In the genomic region with DNA sequence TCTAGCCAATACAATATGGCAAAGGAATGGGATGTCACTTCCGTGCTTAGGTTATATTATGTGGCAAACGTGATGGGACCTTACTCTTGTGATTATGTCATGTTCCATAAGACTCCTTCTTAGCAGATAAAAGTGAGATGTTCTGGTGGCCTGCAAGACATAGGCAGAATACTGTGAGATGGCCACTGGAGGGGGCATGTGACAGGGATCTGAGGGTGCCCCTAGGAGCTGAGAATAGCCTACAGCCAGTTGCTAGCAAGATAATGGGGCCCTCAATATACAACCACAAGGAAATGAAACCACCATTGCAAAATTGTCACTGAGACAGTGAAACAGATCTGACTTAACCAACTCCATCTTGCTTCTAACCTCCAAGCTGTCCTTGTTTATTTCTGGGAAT, we compare ENCODE assay signal across 22 cellular contexts.
DNase-seq lines count a peak whose midpoint lies in the region; ATAC-seq and TF ChIP-seq lines count a peak whose summit lies in the region.
"Had no signal": no experiment of that assay in that cellular context is flagged by ENCODE, and none has a peak within 500 bp of the region (broad histone marks: within the 10 kb centered on the region; RNA-seq: fewer than 3 reads in every experiment).

No MANE protein-coding gene starts in this region.

- peaks cover 2% of the 10 kb centered on the region for H3K4me1 Mint-ChIP-seq in activated naive CD8-positive, alpha-beta T cell treated with anti-CD3 and anti-CD28 coated beads, Interleukin-2, amount 10 ng/mL, durations not matched to agents 7 days and 5 days
- peaks cover 7% of the 10 kb centered on the region for H3K4me1 Mint-ChIP-seq in activated naive CD8-positive, alpha-beta T cell treated with anti-CD3 and anti-CD28 coated beads, Interleukin-2, amount 50 U/mL, for 24 hours
- H3K4me1 Mint-ChIP-seq in HFFc6 (ENCODE audit: low read depth), result peaks cover 25% of the 10 kb centered on the region
- no peaks in the 10 kb centered on the region for H3K4me1 Mint-ChIP-seq in central memory CD8-positive, alpha-beta T cell
- peaks cover 0 to 27% (median 13%) of the 10 kb centered on the region in 7 donors for H3K4me1 Mint-ChIP-seq in naive thymus-derived CD4-positive, alpha-beta T cell
- H3K4me1 Mint-ChIP-seq: activated B cell treated with CpG ODN at 0.5 μM for 24 hours; activated T-helper 17 cell treated with anti-CD3 and anti-CD28 coated beads, Interleukin-2, amount 50 U/mL, for 72 hours; naive B cell had no signal

- H3K36me3 ChIP-seq in naive thymus-derived CD4-positive, alpha-beta T cell (ENCODE audit: control insufficient read depth in 2 of 3, insufficient read depth in 3 of 3, low read length in 3 of 3), result no peaks in the 10 kb centered on the region

- peaks cover 6% of the 10 kb centered on the region for H3K9me3 Mint-ChIP-seq in activated naive CD8-positive, alpha-beta T cell treated with anti-CD3 and anti-CD28 coated beads, Interleukin-2, amount 10 ng/mL, durations not matched to agents 7 days and 5 days
- peaks cover 5% of the 10 kb centered on the region for H3K9me3 Mint-ChIP-seq in activated naive CD8-positive, alpha-beta T cell treated with anti-CD3 and anti-CD28 coated beads, Interleukin-2, amount 50 U/mL, for 24 hours
- H3K9me3 Mint-ChIP-seq in HFFc6, result peaks cover 9% of the 10 kb centered on the region
- H3K9me3 Mint-ChIP-seq in central memory CD8-positive, alpha-beta T cell, result no peaks in the 10 kb centered on the region
- peaks cover 0 to 20% (median 9%) of the 10 kb centered on the region in 11 donors for H3K9me3 Mint-ChIP-seq in naive thymus-derived CD4-positive, alpha-beta T cell

- no peaks in the 10 kb centered on the region for H3K27me3 ChIP-seq in naive thymus-derived CD4-positive, alpha-beta T cell (ENCODE audit: control insufficient read depth in 2 of 2, insufficient read depth in 2 of 2, low read length in 2 of 2)

- no peak overlapping the region for H3K27ac Mint-ChIP-seq in activated naive CD8-positive, alpha-beta T cell treated with anti-CD3 and anti-CD28 coated beads, Interleukin-2, amount 10 ng/mL, durations not matched to agents 7 days and 5 days
- H3K27ac Mint-ChIP-seq in activated naive CD8-positive, alpha-beta T cell treated with anti-CD3 and anti-CD28 coated beads, Interleukin-2, amount 50 U/mL, for 24 hours, result no peak overlapping the region
- H3K27ac Mint-ChIP-seq in HFFc6, result no peak overlapping the region
- no peak overlapping the region for H3K27ac Mint-ChIP-seq in central memory CD8-positive, alpha-beta T cell (ENCODE audit: low read depth)
- H3K27ac Mint-ChIP-seq in naive thymus-derived CD4-positive, alpha-beta T cell, result no peak overlapping the region
- H3K27ac Mint-ChIP-seq: activated B cell treated with CpG ODN at 0.5 μM for 24 hours; activated T-helper 17 cell treated with anti-CD3 and anti-CD28 coated beads, Interleukin-2, amount 50 U/mL, for 72 hours; CD4-positive, alpha-beta memory T cell; naive B cell had no signal

- CTCF ChIA-PET in naive thymus-derived CD4-positive, alpha-beta T cell (lab: Charles Lee), result interaction anchor here (1.0 kb wide), 1 partner anchor 10 kb away, joined by 3 read pairs; no protein-coding TSS in a partner anchor

- peaks cover 0 to 7% of the 10 kb centered on the region in 2 donors for H3K4me1 ChIP-seq in naive thymus-derived CD4-positive, alpha-beta T cell (ENCODE audit: control insufficient read depth in 2 of 2, insufficient read depth in 2 of 2, low read length in 2 of 2)

- POLR2A ChIA-PET in activated naive CD8-positive, alpha-beta T cell treated with anti-CD3 and anti-CD28 coated beads, Interleukin-2, amount 10 ng/mL, durations not matched to agents 7 days and 5 days (lab: Charles Lee), result no interaction called here
- POLR2A ChIA-PET in naive thymus-derived CD4-positive, alpha-beta T cell (lab: Charles Lee), result interaction anchor here (0.6 kb wide), 1 partner anchor 14 kb away, joined by 4 read pairs; no protein-coding TSS in a partner anchor

- TF ChIP-seq CTCF in HFFc6 (IDR thresholded peaks at IDR 0.05), result peak; percentile 24

- no peak overlapping the region for H3K4me3 ChIP-seq in naive thymus-derived CD4-positive, alpha-beta T cell (ENCODE audit: low read length)
- H3K4me3 ChIP-seq: lung had no signal

- no peaks in the 10 kb centered on the region for H3K27me3 Mint-ChIP-seq in activated naive CD8-positive, alpha-beta T cell treated with anti-CD3 and anti-CD28 coated beads, Interleukin-2, amount 10 ng/mL, durations not matched to agents 7 days and 5 days
- no peaks in the 10 kb centered on the region for H3K27me3 Mint-ChIP-seq in activated naive CD8-positive, alpha-beta T cell treated with anti-CD3 and anti-CD28 coated beads, Interleukin-2, amount 50 U/mL, for 24 hours
- no peaks in the 10 kb centered on the region for H3K27me3 Mint-ChIP-seq in HFFc6 (ENCODE audit: insufficient read depth)
- no peaks in the 10 kb centered on the region for H3K27me3 Mint-ChIP-seq in central memory CD8-positive, alpha-beta T cell
- H3K27me3 Mint-ChIP-seq in naive thymus-derived CD4-positive, alpha-beta T cell, result no peaks in the 10 kb centered on the region
- H3K27me3 Mint-ChIP-seq: activated B cell treated with CpG ODN at 0.5 μM for 24 hours; activated T-helper 17 cell treated with anti-CD3 and anti-CD28 coated beads, Interleukin-2, amount 50 U/mL, for 72 hours; CD4-positive, alpha-beta memory T cell; naive B cell had no signal

- ATAC-seq in activated naive CD8-positive, alpha-beta T cell treated with anti-CD3 and anti-CD28 coated beads, Interleukin-2, amount 10 ng/mL, durations not matched to agents 7 days and 5 days (ENCODE audit: low read depth), result peak; percentile 67
- ATAC-seq in activated naive CD8-positive, alpha-beta T cell treated with anti-CD3 and anti-CD28 coated beads, Interleukin-2, amount 50 U/mL, for 24 hours, result no peak
- peak; percentile 52 for ATAC-seq in central memory CD8-positive, alpha-beta T cell (replicated peaks; ENCODE audit: extremely low read depth, poor library complexity, severe bottlenecking)
- ATAC-seq in naive thymus-derived CD4-positive, alpha-beta T cell, result peak; percentile 53
- ATAC-seq: activated T-helper 17 cell treated with anti-CD3 and anti-CD28 coated beads, Interleukin-2, amount 50 U/mL, for 72 hours had no signal

- peaks cover 0 to 2% (median 0%) of the 10 kb centered on the region in 3 experiments for H3K9me3 ChIP-seq in naive thymus-derived CD4-positive, alpha-beta T cell (ENCODE audit: control insufficient read depth in 2 of 3, low read length in 3 of 3)

- no peak overlapping the region for H3K4me3 Mint-ChIP-seq in activated naive CD8-positive, alpha-beta T cell treated with anti-CD3 and anti-CD28 coated beads, Interleukin-2, amount 10 ng/mL, durations not matched to agents 7 days and 5 days
- no peak overlapping the region for H3K4me3 Mint-ChIP-seq in activated naive CD8-positive, alpha-beta T cell treated with anti-CD3 and anti-CD28 coated beads, Interleukin-2, amount 50 U/mL, for 24 hours
- no peak overlapping the region for H3K4me3 Mint-ChIP-seq in HFFc6
- no peak overlapping the region for H3K4me3 Mint-ChIP-seq in central memory CD8-positive, alpha-beta T cell
- no peak overlapping the region for H3K4me3 Mint-ChIP-seq in naive thymus-derived CD4-positive, alpha-beta T cell
- H3K4me3 Mint-ChIP-seq: activated B cell treated with CpG ODN at 0.5 μM for 24 hours; activated T-helper 17 cell treated with anti-CD3 and anti-CD28 coated beads, Interleukin-2, amount 50 U/mL, for 72 hours; CD4-positive, alpha-beta memory T cell; naive B cell had no signal

- intact Hi-C loops in naive thymus-derived CD4-positive, alpha-beta T cell (cut with micrococcal nuclease), result loop anchor here in 1 of 2 donors (1.0 kb wide), 1 partner anchor 141 kb away; no protein-coding TSS in a partner anchor

- DNase-seq in activated naive CD8-positive, alpha-beta T cell treated with anti-CD3 and anti-CD28 coated beads, Interleukin-2, amount 10 ng/mL, durations not matched to agents 7 days and 5 days, result no peak
- DNase-seq in activated naive CD8-positive, alpha-beta T cell treated with anti-CD3 and anti-CD28 coated beads, Interleukin-2, amount 50 U/mL, for 24 hours, result no peak
- DNase-seq in HFFc6, result no peak
- no peak for DNase-seq in central memory CD8-positive, alpha-beta T cell (ENCODE audit: low spot score in 2 of 2)
- no peak for DNase-seq in naive thymus-derived CD4-positive, alpha-beta T cell
- DNase-seq in MV-4-11 (lab: John Stamatoyannopoulos, UW), result no peak
- DNase-seq in GM19240 (ENCODE audit: insufficient read length, low spot score), result no peak
- DNase-seq in SW 1271 (lab: John Stamatoyannopoulos, UW), result no peak
- DNase-seq: activated B cell treated with CpG ODN at 0.5 μM for 24 hours; amniotic stem cell; CD4-positive, alpha-beta memory T cell; head of caudate nucleus; MM.1S; naive B cell; NCI-H187 treated with DMSO at 0.1 percent for 48 hours; NCI-H446 treated with DMSO at 0.1 percent for 48 hours; posterior cingulate gyrus; SHP77 treated with DMSO at 0.1 percent for 48 hours; stimulated activated CD4-positive, alpha-beta T cell treated with anti-CD3 and anti-CD28 coated beads, Interleukin-4, amount 100 ng/mL, for 1 hour; substantia nigra had no signal

- H3K27ac ChIP-seq in naive thymus-derived CD4-positive, alpha-beta T cell (ENCODE audit: low read depth, low read length), result no peak overlapping the region

- peaks cover 6% of the 10 kb centered on the region for H3K36me3 Mint-ChIP-seq in activated naive CD8-positive, alpha-beta T cell treated with anti-CD3 and anti-CD28 coated beads, Interleukin-2, amount 10 ng/mL, durations not matched to agents 7 days and 5 days
- no peaks in the 10 kb centered on the region for H3K36me3 Mint-ChIP-seq in activated naive CD8-positive, alpha-beta T cell treated with anti-CD3 and anti-CD28 coated beads, Interleukin-2, amount 50 U/mL, for 24 hours (ENCODE audit: low read depth)
- peaks cover 6% of the 10 kb centered on the region; the same call in 1 of the 2 replicates for H3K36me3 Mint-ChIP-seq in HFFc6 (ENCODE audit: low read depth)
- H3K36me3 Mint-ChIP-seq in central memory CD8-positive, alpha-beta T cell (ENCODE audit: insufficient read depth), result no peaks in the 10 kb centered on the region
- H3K36me3 Mint-ChIP-seq in naive thymus-derived CD4-positive, alpha-beta T cell, result peaks cover 0 to 5% (median 0%) of the 10 kb centered on the region in 5 donors
- H3K36me3 Mint-ChIP-seq: naive B cell had no signal
